1 cellular context compared by ENCODE assay signal in the genomic region with DNA sequence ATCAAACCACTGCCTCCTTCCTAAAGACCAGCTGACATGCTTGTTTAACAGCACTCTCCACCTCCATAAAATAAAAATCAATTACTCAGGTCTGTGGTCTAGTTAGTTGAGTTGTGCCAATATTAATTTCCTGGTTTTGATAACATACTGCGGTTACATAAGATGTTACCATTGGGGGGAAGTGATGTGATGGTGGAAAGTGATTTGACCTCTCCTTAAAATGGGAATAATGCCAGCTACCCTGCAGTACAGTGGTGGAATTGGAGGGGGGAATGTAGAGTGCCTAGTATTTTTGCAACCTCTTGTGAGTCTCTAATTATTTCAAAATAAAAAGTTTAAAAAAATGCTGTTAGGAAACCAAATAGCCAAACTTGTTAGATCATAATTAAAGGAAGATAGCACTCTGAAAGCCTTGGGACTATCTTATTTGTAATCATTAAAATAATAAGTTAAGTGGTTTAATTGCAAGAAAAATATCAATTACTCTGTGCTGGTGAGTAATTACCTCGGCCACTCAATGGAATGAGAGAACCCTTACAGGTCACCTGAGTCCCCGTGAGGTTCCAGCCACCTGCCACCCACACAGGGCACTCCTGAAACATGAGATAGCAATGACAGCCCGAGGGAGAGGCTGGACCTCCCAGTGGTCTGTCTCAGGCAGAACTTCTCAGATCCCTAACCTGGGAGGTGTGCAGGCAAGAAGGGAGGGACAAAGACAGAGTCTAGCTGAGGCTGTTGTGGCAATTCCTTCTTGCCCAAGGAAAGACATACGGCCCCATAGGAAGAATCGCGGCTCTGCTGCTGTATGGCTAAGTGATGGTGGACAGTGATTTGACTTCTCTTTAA.
TF ChIP-seq lines count a peak whose summit lies in the region.

No MANE protein-coding gene starts in this region.

TF ChIP-seq in WTC11, 78 proteins besides CTCF, POLR2A, EP300 and RAD21 (continued from another document):
- TF ChIP-seq, protein P1, sequence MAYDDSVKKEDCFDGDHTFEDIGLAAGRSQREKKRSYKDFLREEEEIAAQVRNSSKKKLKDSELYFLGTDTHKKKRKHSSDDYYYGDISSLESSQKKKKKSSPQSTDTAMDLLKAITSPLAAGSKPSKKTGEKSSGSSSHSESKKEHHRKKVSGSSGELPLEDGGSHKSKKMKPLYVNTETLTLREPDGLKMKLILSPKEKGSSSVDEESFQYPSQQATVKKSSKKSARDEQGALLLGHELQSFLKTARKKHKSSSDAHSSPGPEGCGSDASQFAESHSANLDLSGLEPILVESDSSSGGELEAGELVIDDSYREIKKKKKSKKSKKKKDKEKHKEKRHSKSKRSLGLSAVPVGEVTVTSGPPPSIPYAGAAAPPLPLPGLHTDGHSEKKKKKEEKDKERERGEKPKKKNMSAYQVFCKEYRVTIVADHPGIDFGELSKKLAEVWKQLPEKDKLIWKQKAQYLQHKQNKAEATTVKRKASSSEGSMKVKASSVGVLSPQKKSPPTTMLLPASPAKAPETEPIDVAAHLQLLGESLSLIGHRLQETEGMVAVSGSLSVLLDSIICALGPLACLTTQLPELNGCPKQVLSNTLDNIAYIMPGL (CRISPR knock-in tag; IDR thresholded peaks at IDR 0.05), result no peak
- TF ChIP-seq TCF7 (CRISPR knock-in tag; IDR thresholded peaks at IDR 0.05; ENCODE audit: low read depth) (no peak), EMX1 (CRISPR knock-in tag; IDR thresholded peaks at IDR 0.05) (no peak), ZNF416 (CRISPR knock-in tag; IDR thresholded peaks at IDR 0.05) (no peak)
- TF ChIP-seq, protein P2, sequence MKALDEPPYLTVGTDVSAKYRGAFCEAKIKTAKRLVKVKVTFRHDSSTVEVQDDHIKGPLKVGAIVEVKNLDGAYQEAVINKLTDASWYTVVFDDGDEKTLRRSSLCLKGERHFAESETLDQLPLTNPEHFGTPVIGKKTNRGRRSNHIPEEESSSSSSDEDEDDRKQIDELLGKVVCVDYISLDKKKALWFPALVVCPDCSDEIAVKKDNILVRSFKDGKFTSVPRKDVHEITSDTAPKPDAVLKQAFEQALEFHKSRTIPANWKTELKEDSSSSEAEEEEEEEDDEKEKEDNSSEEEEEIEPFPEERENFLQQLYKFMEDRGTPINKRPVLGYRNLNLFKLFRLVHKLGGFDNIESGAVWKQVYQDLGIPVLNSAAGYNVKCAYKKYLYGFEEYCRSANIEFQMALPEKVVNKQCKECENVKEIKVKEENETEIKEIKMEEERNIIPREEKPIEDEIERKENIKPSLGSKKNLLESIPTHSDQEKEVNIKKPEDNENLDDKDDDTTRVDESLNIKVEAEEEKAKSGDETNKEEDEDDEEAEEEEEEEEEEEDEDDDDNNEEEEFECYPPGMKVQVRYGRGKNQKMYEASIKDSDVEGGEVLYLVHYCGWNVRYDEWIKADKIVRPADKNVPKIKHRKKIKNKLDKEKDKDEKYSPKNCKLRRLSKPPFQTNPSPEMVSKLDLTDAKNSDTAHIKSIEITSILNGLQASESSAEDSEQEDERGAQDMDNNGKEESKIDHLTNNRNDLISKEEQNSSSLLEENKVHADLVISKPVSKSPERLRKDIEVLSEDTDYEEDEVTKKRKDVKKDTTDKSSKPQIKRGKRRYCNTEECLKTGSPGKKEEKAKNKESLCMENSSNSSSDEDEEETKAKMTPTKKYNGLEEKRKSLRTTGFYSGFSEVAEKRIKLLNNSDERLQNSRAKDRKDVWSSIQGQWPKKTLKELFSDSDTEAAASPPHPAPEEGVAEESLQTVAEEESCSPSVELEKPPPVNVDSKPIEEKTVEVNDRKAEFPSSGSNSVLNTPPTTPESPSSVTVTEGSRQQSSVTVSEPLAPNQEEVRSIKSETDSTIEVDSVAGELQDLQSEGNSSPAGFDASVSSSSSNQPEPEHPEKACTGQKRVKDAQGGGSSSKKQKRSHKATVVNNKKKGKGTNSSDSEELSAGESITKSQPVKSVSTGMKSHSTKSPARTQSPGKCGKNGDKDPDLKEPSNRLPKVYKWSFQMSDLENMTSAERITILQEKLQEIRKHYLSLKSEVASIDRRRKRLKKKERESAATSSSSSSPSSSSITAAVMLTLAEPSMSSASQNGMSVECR (CRISPR knock-in tag; IDR thresholded peaks at IDR 0.05; ENCODE audit: borderline replicate concordance), result no peak
